In the genomic region with DNA sequence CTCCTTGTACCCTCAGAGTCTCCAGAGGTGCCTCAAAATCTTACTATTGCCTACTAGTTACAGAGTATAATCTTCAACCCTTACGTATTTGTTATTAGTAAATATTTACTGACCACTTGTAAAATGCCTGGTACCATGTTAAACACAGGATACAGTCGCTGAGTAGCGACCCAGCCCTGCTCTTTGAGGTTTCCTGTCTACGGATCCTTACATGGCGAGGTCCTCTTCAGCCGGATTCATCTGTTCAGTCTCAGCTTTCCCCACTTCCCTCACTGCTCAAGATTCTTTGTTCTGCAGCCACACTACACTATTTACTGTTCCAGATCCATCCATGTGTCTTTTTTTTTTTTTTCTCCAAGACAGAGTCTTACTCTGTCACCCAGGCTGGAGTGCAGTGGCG, we compare ENCODE assay signal across 18 cellular contexts. TPM values are rescaled to one million over a fixed set of nuclear protein-coding genes. Genes with fewer than 3 reads are reported as not detected.
DNase-seq lines count a peak whose midpoint lies in the region; ATAC-seq and TF ChIP-seq lines count a peak whose summit lies in the region.
"Had no signal": no experiment of that assay in that cellular context is flagged by ENCODE, and none has a peak within 500 bp of the region (broad histone marks: within the 10 kb centered on the region; RNA-seq: fewer than 3 reads in every experiment).

No MANE protein-coding gene starts in this region.

- intact Hi-C loops in cardiac septum (cut with DNase I): no loop called here

- H3K27me3 Mint-ChIP-seq in activated T-cell treated with anti-CD3 and anti-CD28 coated beads, Interleukin-2, amount 50 U/mL, for 24 hours: no peaks in the 10 kb centered on the region
- H3K27me3 Mint-ChIP-seq in nephron progenitor cell (ENCODE audit: low read depth, poor library complexity): no peaks in the 10 kb centered on the region

- no peak for DNase-seq in activated T-cell treated with anti-CD3 and anti-CD28 coated beads, Interleukin-2, amount 50 U/mL, for 24 hours
- DNase-seq in activated T-cell treated with anti-CD3 and anti-CD28 coated beads for 4 hours (no peak), GDM1 (lab: John Stamatoyannopoulos, UW) (peak; percentile 86), nephron progenitor cell (no peak), cardiac septum (ENCODE audit: low spot score) (no peak), activated gamma-delta T cell (lab: John Stamatoyannopoulos, UW) (no peak)
- DNase-seq in activated naive CD4-positive, alpha-beta T cell treated with anti-CD3 and anti-CD28 coated beads, Interleukin-2, amount 50 U/mL, for 72 hours (ENCODE audit: low spot score in 2 of 2): no peak
- no peak for DNase-seq in stimulated activated CD4-positive, alpha-beta T cell treated with anti-CD3 and anti-CD28 coated beads, Interleukin-4, amount 100 ng/mL, for 24 hours
- DNase-seq: activated CD4-positive, alpha-beta T cell treated with anti-CD3 and anti-CD28 coated beads, Interleukin-2, amount 50 U/mL, for 4 hours; aorta; effector CD8-positive, alpha-beta T cell; NCI-H187 treated with DMSO at 0.1 percent for 48 hours; NCI-H446 treated with DMSO at 0.1 percent for 48 hours; NK-92 treated with Interleukin-12 subunit alpha and Interleukin-12 subunit beta, amount 100 ng/mL, for 24 hours; spleen had no signal

- no peaks in the 10 kb centered on the region for H3K9me3 Mint-ChIP-seq in activated T-cell treated with anti-CD3 and anti-CD28 coated beads, Interleukin-2, amount 50 U/mL, for 24 hours
- H3K9me3 Mint-ChIP-seq in activated naive CD4-positive, alpha-beta T cell treated with anti-CD3 and anti-CD28 coated beads, Interleukin-2, amount 50 U/mL, for 72 hours: no peaks in the 10 kb centered on the region
- no peaks in the 10 kb centered on the region for H3K9me3 Mint-ChIP-seq in nephron progenitor cell

- H3K4me3 Mint-ChIP-seq in activated T-cell treated with anti-CD3 and anti-CD28 coated beads, Interleukin-2, amount 50 U/mL, for 24 hours: no peak overlapping the region
- H3K4me3 Mint-ChIP-seq in nephron progenitor cell: no peak overlapping the region

- TF ChIP-seq CTCF in nephron progenitor cell (IDR thresholded peaks at IDR 0.05): no peak

- ATAC-seq in activated naive CD4-positive, alpha-beta T cell treated with anti-CD3 and anti-CD28 coated beads, Interleukin-2, amount 50 U/mL, for 72 hours: no peak
- ATAC-seq: K562 had no signal

- peaks cover 5% of the 10 kb centered on the region for H3K4me1 Mint-ChIP-seq in activated T-cell treated with anti-CD3 and anti-CD28 coated beads, Interleukin-2, amount 50 U/mL, for 24 hours (ENCODE audit: low read depth)
- no peaks in the 10 kb centered on the region for H3K4me1 Mint-ChIP-seq in nephron progenitor cell

- H3K36me3 Mint-ChIP-seq in activated T-cell treated with anti-CD3 and anti-CD28 coated beads, Interleukin-2, amount 50 U/mL, for 24 hours (ENCODE audit: low read depth): peaks cover 83% of the 10 kb centered on the region
- H3K36me3 Mint-ChIP-seq in activated naive CD4-positive, alpha-beta T cell treated with anti-CD3 and anti-CD28 coated beads, Interleukin-2, amount 50 U/mL, for 72 hours: peaks cover 9 to 19% of the 10 kb centered on the region in 2 donors
- H3K36me3 Mint-ChIP-seq in nephron progenitor cell (ENCODE audit: low read depth): peaks cover 64% of the 10 kb centered on the region

- peak overlapping the region; percentile 66 for H3K27ac Mint-ChIP-seq in activated T-cell treated with anti-CD3 and anti-CD28 coated beads, Interleukin-2, amount 50 U/mL, for 24 hours
- peak overlapping the region; percentile 42 to 59 for H3K27ac Mint-ChIP-seq in activated naive CD4-positive, alpha-beta T cell treated with anti-CD3 and anti-CD28 coated beads, Interleukin-2, amount 50 U/mL, for 72 hours
- H3K27ac Mint-ChIP-seq in nephron progenitor cell: peak overlapping the region; percentile 70

RNA-seq across cellular contexts. Expression of a gene that starts 13.2 kb away (rescaled TPM):
- total RNA-seq in activated naive CD4-positive, alpha-beta T cell treated with anti-CD3 and anti-CD28 coated beads, Interleukin-2, amount 50 U/mL, for 72 hours: under 1 TPM; 0.52 to 0.93 TPM
- total RNA-seq in cardiac septum: 0.62 TPM
- total RNA-seq: mononuclear cell, vagina had no signal

RNA-seq across cellular contexts. Expression of a gene that starts 16.9 kb away (rescaled TPM):
- 10 to 100 TPM in 1 of 2 donors, 1 to 10 TPM in 1; 9.4 to 20.5 TPM for total RNA-seq in activated naive CD4-positive, alpha-beta T cell treated with anti-CD3 and anti-CD28 coated beads, Interleukin-2, amount 50 U/mL, for 72 hours
- 8.0 TPM for total RNA-seq in cardiac septum

RNA-seq across cellular contexts. Expression of a gene that starts 51.6 kb away (rescaled TPM):
- total RNA-seq in activated naive CD4-positive, alpha-beta T cell treated with anti-CD3 and anti-CD28 coated beads, Interleukin-2, amount 50 U/mL, for 72 hours: 10 to 100 TPM in 1 of 2 donors, 1 to 10 TPM in 1; 8.1 to 14.4 TPM
- 24.0 TPM for total RNA-seq in cardiac septum

RNA-seq across cellular contexts. Expression of a gene that starts 58.1 kb away (rescaled TPM):
- 100 to 1,000 TPM; 134 to 180 TPM for total RNA-seq in activated naive CD4-positive, alpha-beta T cell treated with anti-CD3 and anti-CD28 coated beads, Interleukin-2, amount 50 U/mL, for 72 hours
- 118 TPM for total RNA-seq in cardiac septum
